38 cellular contexts compared by ENCODE assay signal in the genomic region with DNA sequence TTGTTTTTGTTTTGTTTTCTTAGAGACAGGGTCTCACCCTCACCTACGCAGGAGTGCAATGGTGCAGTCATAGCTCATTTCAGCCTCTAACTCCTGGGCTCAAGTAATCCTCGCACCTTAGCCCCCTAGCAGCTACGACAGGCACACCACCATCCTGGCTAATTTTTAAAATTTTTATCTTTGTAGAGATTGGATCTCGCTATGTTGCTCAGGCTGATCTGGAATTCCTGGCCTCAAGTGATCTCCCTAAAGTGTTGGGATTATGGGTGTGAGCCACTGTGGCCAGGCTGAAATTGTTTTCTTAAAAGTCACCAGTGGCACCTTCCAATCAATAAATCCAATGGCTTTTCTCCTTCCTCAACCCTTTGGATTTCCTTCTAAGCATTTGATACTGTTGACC. TPM values are rescaled to one million over a fixed set of nuclear protein-coding genes. Genes with fewer than 3 reads are reported as not detected.
"Had no signal": no experiment of that assay in that cellular context is flagged by ENCODE, and none has a peak within 500 bp of the region (broad histone marks: within the 10 kb centered on the region; RNA-seq: fewer than 3 reads in every experiment).

No MANE protein-coding gene starts in this region.

- H3K4me3 Mint-ChIP-seq: activated naive CD4-positive, alpha-beta T cell treated with anti-CD3 and anti-CD28 coated beads for 36 hours; activated naive CD4-positive, alpha-beta T cell treated with anti-CD3 and anti-CD28 coated beads, Interleukin-2, amount 10 ng/mL, durations not matched to agents 7 days and 5 days; activated naive CD4-positive, alpha-beta T cell treated with anti-CD3 and anti-CD28 coated beads, Interleukin-2, amount 50 U/mL, for 24 hours; activated naive CD8-positive, alpha-beta T cell; activated naive CD8-positive, alpha-beta T cell treated with anti-CD3 and anti-CD28 coated beads for 36 hours; activated naive CD8-positive, alpha-beta T cell treated with anti-CD3 and anti-CD28 coated beads, Interleukin-2, amount 10 ng/mL, durations not matched to agents 7 days and 5 days; activated naive CD8-positive, alpha-beta T cell treated with anti-CD3 and anti-CD28 coated beads, Interleukin-2, amount 50 U/mL, for 24 hours; activated T-cell treated with anti-CD3 and anti-CD28 coated beads, Interleukin-2, amount 50 U/mL, for 24 hours; activated T-cell treated with anti-CD3 and anti-CD28 coated beads, Interleukin-2, amount 50 U/mL, for 4 hours; activated T-cell treated with anti-CD3 and anti-CD28 coated beads, Interleukin-2, amount 50 U/mL, for 72 hours; activated T-helper 1 cell treated with anti-CD3 and anti-CD28 coated beads, Interleukin-12 subunit alpha, Interleukin-12 subunit beta, Interleukin-2, Interleukin-4 antibody, amounts not matched to agents 30 ng/mL and 10 ng/mL and 1 ng/mL, durations not matched to agents 14 hours and 24 hours and 36 hours; activated T-helper 17 cell treated with anti-CD3 and anti-CD28 coated beads, Interleukin-2, amount 50 U/mL, for 72 hours; brain; central memory CD8-positive, alpha-beta T cell had no signal

- DNase-seq: activated effector memory CD4-positive, alpha-beta T cell treated with anti-CD3 and anti-CD28 coated beads, Interleukin-2, amount 50 U/mL, for 16 hours; activated effector memory CD4-positive, alpha-beta T cell treated with Interleukin-2 at 50 U/mL for 16 hours; activated gamma-delta T cell; activated gamma-delta T cell treated with Interleukin-2 at 50 U/mL for 16 hours; activated naive CD4-positive, alpha-beta T cell; activated naive CD4-positive, alpha-beta T cell treated with anti-CD3 and anti-CD28 coated beads for 36 hours; activated naive CD4-positive, alpha-beta T cell treated with anti-CD3 and anti-CD28 coated beads, Interleukin-2, amount 10 ng/mL, durations not matched to agents 7 days and 5 days; activated naive CD4-positive, alpha-beta T cell treated with anti-CD3 and anti-CD28 coated beads, Interleukin-2, amount 50 U/mL, for 16 hours; activated naive CD4-positive, alpha-beta T cell treated with Interleukin-2 at 50 U/mL for 16 hours; activated naive CD8-positive, alpha-beta T cell treated with anti-CD3 and anti-CD28 coated beads for 36 hours; activated naive CD8-positive, alpha-beta T cell treated with anti-CD3 and anti-CD28 coated beads, Interleukin-2, amount 10 ng/mL, durations not matched to agents 7 days and 5 days; activated naive CD8-positive, alpha-beta T cell treated with anti-CD3 and anti-CD28 coated beads, Interleukin-2, amount 50 U/mL, for 24 hours; activated T-cell treated with anti-CD3 and anti-CD28 coated beads, Interleukin-2, amount 50 U/mL, for 1 hour; activated T-cell treated with anti-CD3 and anti-CD28 coated beads, Interleukin-2, amount 50 U/mL, for 24 hours; activated T-cell treated with anti-CD3 and anti-CD28 coated beads, Interleukin-2, amount 50 U/mL, for 4 hours; activated T-cell treated with anti-CD3 and anti-CD28 coated beads, Interleukin-2, amount 50 U/mL, for 48 hours; activated T-cell treated with anti-CD3 and anti-CD28 coated beads, Interleukin-2, amount 50 U/mL, for 72 hours; adrenal gland; amniotic stem cell; amygdala; anterior cingulate cortex; aorta; body of pancreas; brain microvascular endothelial cell; caudate nucleus; central memory CD4-positive, alpha-beta T cell; cerebellar nuclear complex had no signal

- H3K27me3 ChIP-seq: adrenal gland, ascending aorta, body of pancreas, brain microvascular endothelial cell, breast epithelium, cardiac muscle cell had no signal

- H3K27ac Mint-ChIP-seq: activated naive CD4-positive, alpha-beta T cell treated with anti-CD3 and anti-CD28 coated beads for 36 hours; activated naive CD4-positive, alpha-beta T cell treated with anti-CD3 and anti-CD28 coated beads, Interleukin-2, amount 10 ng/mL, durations not matched to agents 7 days and 5 days; activated naive CD4-positive, alpha-beta T cell treated with anti-CD3 and anti-CD28 coated beads, Interleukin-2, amount 50 U/mL, for 24 hours; activated naive CD4-positive, alpha-beta T cell treated with anti-CD3 and anti-CD28 coated beads, Interleukin-2, amount 50 U/mL, for 72 hours; activated naive CD8-positive, alpha-beta T cell; activated naive CD8-positive, alpha-beta T cell treated with anti-CD3 and anti-CD28 coated beads for 36 hours; activated naive CD8-positive, alpha-beta T cell treated with anti-CD3 and anti-CD28 coated beads, Interleukin-2, amount 10 ng/mL, durations not matched to agents 7 days and 5 days; activated naive CD8-positive, alpha-beta T cell treated with anti-CD3 and anti-CD28 coated beads, Interleukin-2, amount 50 U/mL, for 24 hours; activated T-cell treated with anti-CD3 and anti-CD28 coated beads, Interleukin-2, amount 50 U/mL, for 24 hours; activated T-cell treated with anti-CD3 and anti-CD28 coated beads, Interleukin-2, amount 50 U/mL, for 72 hours; activated T-helper 1 cell treated with anti-CD3 and anti-CD28 coated beads, Interleukin-12 subunit alpha, Interleukin-12 subunit beta, Interleukin-2, Interleukin-4 antibody, amounts not matched to agents 30 ng/mL and 10 ng/mL and 1 ng/mL, durations not matched to agents 14 hours and 24 hours and 36 hours; activated T-helper 17 cell treated with anti-CD3 and anti-CD28 coated beads, Interleukin-2, amount 50 U/mL, for 72 hours; activated T-helper 2 cell treated with anti-CD3 and anti-CD28 coated beads, Interferon-gamma antibody, Interleukin-2, Interleukin-4, amounts not matched to agents 10 μg/mL and 5 μg/mL and 100 μg/mL, durations not matched to agents 14 hours and 24 hours and 36 hours had no signal

- H3K36me3 Mint-ChIP-seq: activated naive CD4-positive, alpha-beta T cell treated with anti-CD3 and anti-CD28 coated beads, Interleukin-2, amount 10 ng/mL, durations not matched to agents 7 days and 5 days; activated naive CD4-positive, alpha-beta T cell treated with anti-CD3 and anti-CD28 coated beads, Interleukin-2, amount 50 U/mL, for 72 hours; activated naive CD8-positive, alpha-beta T cell; activated naive CD8-positive, alpha-beta T cell treated with anti-CD3 and anti-CD28 coated beads for 36 hours; activated naive CD8-positive, alpha-beta T cell treated with anti-CD3 and anti-CD28 coated beads, Interleukin-2, amount 10 ng/mL, durations not matched to agents 7 days and 5 days; brain had no signal

- H3K27me3 Mint-ChIP-seq: activated naive CD4-positive, alpha-beta T cell treated with anti-CD3 and anti-CD28 coated beads, Interleukin-2, amount 50 U/mL, for 24 hours; activated naive CD8-positive, alpha-beta T cell; activated naive CD8-positive, alpha-beta T cell treated with anti-CD3 and anti-CD28 coated beads for 36 hours; activated naive CD8-positive, alpha-beta T cell treated with anti-CD3 and anti-CD28 coated beads, Interleukin-2, amount 50 U/mL, for 24 hours; activated T-cell treated with anti-CD3 and anti-CD28 coated beads, Interleukin-2, amount 50 U/mL, for 24 hours; activated T-helper 17 cell treated with anti-CD3 and anti-CD28 coated beads, Interleukin-2, amount 50 U/mL, for 72 hours; brain; central memory CD8-positive, alpha-beta T cell had no signal

- ATAC-seq: activated naive CD4-positive, alpha-beta T cell treated with anti-CD3 and anti-CD28 coated beads, Interleukin-2, amount 50 U/mL, for 72 hours; activated naive CD8-positive, alpha-beta T cell treated with anti-CD3 and anti-CD28 coated beads, Interleukin-2, amount 50 U/mL, for 24 hours; activated T-cell treated with anti-CD3 and anti-CD28 coated beads, Interleukin-2, amount 50 U/mL, for 4 hours; activated T-cell treated with anti-CD3 and anti-CD28 coated beads, Interleukin-2, amount 50 U/mL, for 72 hours; activated T-helper 17 cell treated with anti-CD3 and anti-CD28 coated beads, Interleukin-2, amount 50 U/mL, for 72 hours; body of pancreas had no signal

- H3K4me1 ChIP-seq: adrenal gland, ascending aorta, breast epithelium had no signal

- H3K27ac ChIP-seq: adrenal gland, ascending aorta, body of pancreas, brain microvascular endothelial cell, breast epithelium, cardiac muscle cell had no signal

- H3K4me3 ChIP-seq: adrenal gland, ascending aorta, body of pancreas, breast epithelium, cardiac muscle cell had no signal

- H3K4me1 Mint-ChIP-seq: activated naive CD4-positive, alpha-beta T cell treated with anti-CD3 and anti-CD28 coated beads, Interleukin-2, amount 10 ng/mL, durations not matched to agents 7 days and 5 days; activated naive CD4-positive, alpha-beta T cell treated with anti-CD3 and anti-CD28 coated beads, Interleukin-2, amount 50 U/mL, for 24 hours; activated naive CD8-positive, alpha-beta T cell treated with anti-CD3 and anti-CD28 coated beads for 36 hours; activated naive CD8-positive, alpha-beta T cell treated with anti-CD3 and anti-CD28 coated beads, Interleukin-2, amount 10 ng/mL, durations not matched to agents 7 days and 5 days; activated naive CD8-positive, alpha-beta T cell treated with anti-CD3 and anti-CD28 coated beads, Interleukin-2, amount 50 U/mL, for 24 hours; activated T-helper 17 cell treated with anti-CD3 and anti-CD28 coated beads, Interleukin-2, amount 50 U/mL, for 72 hours; central memory CD8-positive, alpha-beta T cell had no signal

- H3K36me3 ChIP-seq: adrenal gland, ascending aorta, brain microvascular endothelial cell, breast epithelium, cardiac muscle cell had no signal

- H3K9me3 Mint-ChIP-seq: activated naive CD4-positive, alpha-beta T cell treated with anti-CD3 and anti-CD28 coated beads for 36 hours; activated naive CD4-positive, alpha-beta T cell treated with anti-CD3 and anti-CD28 coated beads, Interleukin-2, amount 10 ng/mL, durations not matched to agents 7 days and 5 days; activated naive CD4-positive, alpha-beta T cell treated with anti-CD3 and anti-CD28 coated beads, Interleukin-2, amount 50 U/mL, for 24 hours; activated naive CD4-positive, alpha-beta T cell treated with anti-CD3 and anti-CD28 coated beads, Interleukin-2, amount 50 U/mL, for 72 hours; activated naive CD8-positive, alpha-beta T cell treated with anti-CD3 and anti-CD28 coated beads for 36 hours; activated naive CD8-positive, alpha-beta T cell treated with anti-CD3 and anti-CD28 coated beads, Interleukin-2, amount 10 ng/mL, durations not matched to agents 7 days and 5 days; activated naive CD8-positive, alpha-beta T cell treated with anti-CD3 and anti-CD28 coated beads, Interleukin-2, amount 50 U/mL, for 24 hours; activated T-cell treated with anti-CD3 and anti-CD28 coated beads, Interleukin-2, amount 50 U/mL, for 24 hours; activated T-cell treated with anti-CD3 and anti-CD28 coated beads, Interleukin-2, amount 50 U/mL, for 4 hours; activated T-cell treated with anti-CD3 and anti-CD28 coated beads, Interleukin-2, amount 50 U/mL, for 72 hours; activated T-helper 1 cell treated with anti-CD3 and anti-CD28 coated beads, Interleukin-12 subunit alpha, Interleukin-12 subunit beta, Interleukin-2, Interleukin-4 antibody, amounts not matched to agents 30 ng/mL and 10 ng/mL and 1 ng/mL, durations not matched to agents 14 hours and 24 hours and 36 hours; activated T-helper 17 cell treated with anti-CD3 and anti-CD28 coated beads, Interleukin-2, amount 50 U/mL, for 72 hours; activated T-helper 2 cell treated with anti-CD3 and anti-CD28 coated beads, Interferon-gamma antibody, Interleukin-2, Interleukin-4, amounts not matched to agents 10 μg/mL and 5 μg/mL and 100 μg/mL, durations not matched to agents 14 hours and 24 hours and 36 hours; brain; central memory CD8-positive, alpha-beta T cell had no signal

- H3K9me3 ChIP-seq: adrenal gland, ascending aorta, body of pancreas, breast epithelium had no signal

RNA-seq across cellular contexts. Expression of gene STOX1, which starts 52.9 kb away (rescaled TPM):
- polyA plus RNA-seq: aorta had no signal
